Comparison of ENCODE assay signal across 2 cellular contexts in the genomic region with DNA sequence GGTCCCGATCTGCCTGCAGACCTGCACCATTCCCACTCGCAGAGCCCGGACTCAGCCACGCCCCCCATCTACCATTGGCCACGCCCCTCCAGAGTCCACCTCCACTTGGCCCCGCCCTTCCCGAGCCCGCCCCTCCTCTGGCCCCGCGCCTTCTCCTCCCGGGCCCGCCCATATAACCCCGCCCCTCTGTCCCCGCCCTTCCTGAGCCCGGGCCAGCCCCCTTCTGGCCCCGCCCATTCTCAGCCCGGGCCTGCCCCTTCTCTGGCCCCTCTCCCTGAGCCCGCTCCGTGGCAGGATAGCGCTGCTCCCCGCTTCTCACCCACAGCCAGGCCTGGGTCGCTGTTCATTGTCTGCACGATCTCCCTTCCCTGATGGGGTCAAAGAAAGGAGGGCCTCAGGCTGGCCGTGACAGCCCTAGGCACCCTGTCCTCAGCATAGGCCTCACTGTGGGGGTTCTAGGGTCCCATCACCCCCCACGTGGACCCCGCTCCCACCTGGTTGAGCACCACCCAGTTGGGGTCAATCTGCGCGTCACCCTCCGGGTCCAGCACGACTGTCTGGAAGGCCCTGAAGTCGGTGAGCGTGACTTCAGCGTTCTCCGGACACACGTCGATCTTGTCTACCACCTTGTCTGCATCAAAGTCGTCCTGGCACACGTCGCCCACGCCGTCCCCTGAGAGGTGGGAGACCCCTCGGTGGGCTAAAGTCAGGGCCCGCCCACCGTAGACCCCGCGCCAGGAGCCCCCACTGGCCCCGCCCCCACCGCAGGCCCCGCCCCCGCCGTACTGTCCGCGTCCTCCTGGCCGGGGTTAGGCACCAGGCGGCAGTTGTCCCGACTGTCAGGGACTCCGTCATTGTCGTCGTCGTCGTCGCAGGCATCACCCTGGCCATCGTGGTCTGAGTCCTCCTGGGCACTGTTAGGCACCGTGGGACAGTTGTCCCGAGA.
TF ChIP-seq lines count a peak whose summit lies in the region.

No MANE protein-coding gene starts in this region.

TF ChIP-seq in GM23338, 12 proteins besides CTCF, POLR2A, EP300 and RAD21:
- TF ChIP-seq, protein P1, sequence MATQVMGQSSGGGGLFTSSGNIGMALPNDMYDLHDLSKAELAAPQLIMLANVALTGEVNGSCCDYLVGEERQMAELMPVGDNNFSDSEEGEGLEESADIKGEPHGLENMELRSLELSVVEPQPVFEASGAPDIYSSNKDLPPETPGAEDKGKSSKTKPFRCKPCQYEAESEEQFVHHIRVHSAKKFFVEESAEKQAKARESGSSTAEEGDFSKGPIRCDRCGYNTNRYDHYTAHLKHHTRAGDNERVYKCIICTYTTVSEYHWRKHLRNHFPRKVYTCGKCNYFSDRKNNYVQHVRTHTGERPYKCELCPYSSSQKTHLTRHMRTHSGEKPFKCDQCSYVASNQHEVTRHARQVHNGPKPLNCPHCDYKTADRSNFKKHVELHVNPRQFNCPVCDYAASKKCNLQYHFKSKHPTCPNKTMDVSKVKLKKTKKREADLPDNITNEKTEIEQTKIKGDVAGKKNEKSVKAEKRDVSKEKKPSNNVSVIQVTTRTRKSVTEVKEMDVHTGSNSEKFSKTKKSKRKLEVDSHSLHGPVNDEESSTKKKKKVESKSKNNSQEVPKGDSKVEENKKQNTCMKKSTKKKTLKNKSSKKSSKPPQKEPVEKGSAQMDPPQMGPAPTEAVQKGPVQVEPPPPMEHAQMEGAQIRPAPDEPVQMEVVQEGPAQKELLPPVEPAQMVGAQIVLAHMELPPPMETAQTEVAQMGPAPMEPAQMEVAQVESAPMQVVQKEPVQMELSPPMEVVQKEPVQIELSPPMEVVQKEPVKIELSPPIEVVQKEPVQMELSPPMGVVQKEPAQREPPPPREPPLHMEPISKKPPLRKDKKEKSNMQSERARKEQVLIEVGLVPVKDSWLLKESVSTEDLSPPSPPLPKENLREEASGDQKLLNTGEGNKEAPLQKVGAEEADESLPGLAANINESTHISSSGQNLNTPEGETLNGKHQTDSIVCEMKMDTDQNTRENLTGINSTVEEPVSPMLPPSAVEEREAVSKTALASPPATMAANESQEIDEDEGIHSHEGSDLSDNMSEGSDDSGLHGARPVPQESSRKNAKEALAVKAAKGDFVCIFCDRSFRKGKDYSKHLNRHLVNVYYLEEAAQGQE (IDR thresholded peaks at IDR 0.05; ENCODE audit: unreplicated experiment): no peak

TF ChIP-seq in endothelial cell of umbilical vein, 7 proteins besides CTCF, POLR2A, EP300 and RAD21:
- TF ChIP-seq POLR2AphosphoS5 (IDR thresholded peaks at IDR 0.05; ENCODE audit: insufficient read depth, low read depth, low read length): no peak
- TF ChIP-seq FOS (IDR thresholded peaks at IDR 0.05; ENCODE audit: borderline replicate concordance, insufficient read depth, low read length): no peak
- TF ChIP-seq MYC (IDR thresholded peaks at IDR 0.05; ENCODE audit: low read depth, low read length): no peak
- no peak for TF ChIP-seq JUN (IDR thresholded peaks at IDR 0.05; ENCODE audit: borderline replicate concordance, insufficient read depth, insufficient read length, low read depth)
- no peak for TF ChIP-seq EZH2 (IDR thresholded peaks at IDR 0.05; ENCODE audit: borderline replicate concordance, low read depth, low read length, severe bottlenecking)
- no peak for TF ChIP-seq GATA2 (IDR thresholded peaks at IDR 0.05; ENCODE audit: insufficient read depth, insufficient read length, low read depth, low read length)
- TF ChIP-seq, protein P2, sequence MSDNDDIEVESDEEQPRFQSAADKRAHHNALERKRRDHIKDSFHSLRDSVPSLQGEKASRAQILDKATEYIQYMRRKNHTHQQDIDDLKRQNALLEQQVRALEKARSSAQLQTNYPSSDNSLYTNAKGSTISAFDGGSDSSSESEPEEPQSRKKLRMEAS (IDR thresholded peaks at IDR 0.05; ENCODE audit: insufficient read depth, insufficient read length): no peak
